ENCODE assay signal across 18 cellular contexts in genomic region chr5:208449-209114, GRCh38. TPM values are rescaled to one million over a fixed set of nuclear protein-coding genes. Genes with fewer than 3 reads are reported as not detected.
"Had no signal": no experiment of that assay in that cellular context is flagged by ENCODE, and none has a peak within 500 bp of the region (broad histone marks: within the 10 kb centered on the region; RNA-seq: fewer than 3 reads in every experiment).

No MANE protein-coding gene starts in this region.

- DNase-seq: activated CD4-positive, alpha-beta T cell treated with anti-CD3 and anti-CD28 coated beads for 48 hours; activated CD8-positive, alpha-beta memory T cell treated with anti-CD3 and anti-CD28 coated beads, Interleukin-2, amount 50 U/mL, for 4 hours; activated CD8-positive, alpha-beta T cell treated with anti-CD3 and anti-CD28 coated beads, Interleukin-2, amount 10 ng/mL, durations not matched to agents 7 days and 5 days; activated naive CD4-positive, alpha-beta T cell treated with anti-CD3 and anti-CD28 coated beads for 36 hours; erythroblast; left lung; naive thymus-derived CD8-positive, alpha-beta T cell; nucleus accumbens; T-helper 17 cell had no signal

- H3K9me3 ChIP-seq: gastroesophageal sphincter, left lung, right lobe of liver, thoracic aorta had no signal

- H3K27ac ChIP-seq: gastroesophageal sphincter, left lung, right lobe of liver, thoracic aorta had no signal

- H3K27me3 ChIP-seq: gastroesophageal sphincter, left lung, right lobe of liver had no signal

- H3K4me3 ChIP-seq: gastroesophageal sphincter, left lung, right lobe of liver, thoracic aorta had no signal

- H3K4me1 ChIP-seq: left lung, right lobe of liver had no signal

- ATAC-seq: activated CD8-positive, alpha-beta T cell treated with anti-CD3 and anti-CD28 coated beads, Interleukin-2, amount 10 ng/mL, durations not matched to agents 7 days and 5 days; gastroesophageal sphincter; left lung; naive thymus-derived CD8-positive, alpha-beta T cell; T-helper 17 cell had no signal

RNA-seq across cellular contexts. Expression of gene LRRC14B, which starts 17.3 kb away (rescaled TPM):
- total RNA-seq: activated CD8-positive, alpha-beta T cell treated with anti-CD3 and anti-CD28 coated beads, Interleukin-2, amount 10 ng/mL, durations not matched to agents 7 days and 5 days; activated naive CD4-positive, alpha-beta T cell treated with anti-CD3 and anti-CD28 coated beads for 36 hours; astrocyte; bronchial epithelial cell; gastroesophageal sphincter; left lung; mucosa of gallbladder; naive thymus-derived CD8-positive, alpha-beta T cell; progenitor cell of endocrine pancreas; right lobe of liver; T-helper 17 cell; thoracic aorta had no signal
- polyA plus RNA-seq: keratinocyte, urinary bladder had no signal
